8 cellular contexts compared by ENCODE assay signal in the genomic region with DNA sequence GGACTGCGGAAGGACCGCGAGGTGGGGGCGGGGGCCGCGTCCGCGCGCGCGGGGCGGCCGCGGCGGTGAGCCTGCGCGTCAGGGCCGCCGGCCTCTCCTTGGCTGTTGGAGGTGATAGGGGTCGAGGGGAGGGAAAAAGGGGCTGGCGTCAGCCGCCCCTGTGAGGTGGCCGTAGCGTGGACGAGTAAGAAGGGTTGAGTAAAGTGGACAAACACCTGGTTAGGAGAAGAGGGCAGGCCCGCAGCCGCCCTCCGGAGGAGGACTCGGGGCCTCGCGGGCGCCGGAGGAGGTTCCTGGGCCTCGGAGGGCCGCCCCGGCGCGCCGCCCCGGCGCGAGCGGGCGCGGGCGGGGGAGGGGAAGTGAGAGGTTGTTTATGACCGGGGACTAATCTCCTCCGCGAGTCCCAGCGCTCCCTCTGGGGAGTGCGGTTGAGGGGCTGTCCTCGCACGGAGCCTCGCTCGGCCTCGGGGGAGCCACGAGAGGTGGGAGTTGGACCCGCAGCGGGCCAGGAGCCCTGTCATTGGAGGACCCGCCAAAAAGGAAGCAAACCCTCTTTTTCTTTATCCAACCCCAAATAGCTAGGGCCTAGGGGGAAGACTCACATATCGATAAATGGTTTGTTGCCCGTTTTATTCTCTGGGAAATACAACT. TPM values are rescaled to one million over a fixed set of nuclear protein-coding genes. Genes with fewer than 3 reads are reported as not detected.
DNase-seq lines count a peak whose midpoint lies in the region; ATAC-seq, FAIRE-seq and TF ChIP-seq lines count a peak whose summit lies in the region.

No MANE protein-coding gene starts in this region.

- no TSS peak for BruUV-seq in Panc1 (replicated peaks; lab: Mats Ljungman, UMichigan)

- peak; percentile 45 to 50 for ATAC-seq in CD4-positive, CD25-positive, alpha-beta regulatory T cell (ENCODE audit: low read depth in 2 of 2)
- ATAC-seq in GM19351 (IDR thresholded peaks at IDR 0.05; ENCODE audit: unreplicated experiment) (peak; percentile 43), HG03457 (IDR thresholded peaks at IDR 0.05; ENCODE audit: unreplicated experiment) (peak; percentile 31), Panc1 (peak; percentile 83), pancreas (peak; percentile 53 to 68 (median 62))

- H3K27ac ChIP-seq in CD4-positive, CD25-positive, alpha-beta regulatory T cell (ENCODE audit: insufficient read depth, low read length, poor library complexity, severe bottlenecking) = peak overlapping the region; percentile 97
- H3K27ac ChIP-seq in Panc1 (ENCODE audit: low read length) (peak overlapping the region; percentile 95), pancreas (peak overlapping the region; percentile 82 to 99 (median 98)), thyroid gland (peak overlapping the region; percentile 90 to 98 (median 97))

- TF ChIP-seq CTCF in Panc1 (IDR thresholded peaks at IDR 0.05) (no peak), pancreas (IDR thresholded peaks at IDR 0.05) (no peak), thyroid gland (IDR thresholded peaks at IDR 0.05) (no peak)

- peak overlapping the region; percentile 89 to 99 (median 96) for H3K4me3 Mint-ChIP-seq in CD4-positive, CD25-positive, alpha-beta regulatory T cell

- intact Hi-C loops in Panc1 (cut with micrococcal nuclease; ENCODE audit: unreplicated experiment) = no loop called here
- intact Hi-C loops in pancreas (cut with DNase I) = loop anchor here in 2 of 3 donors (5.0 to 10.0 kb wide), 3 partner anchors 129 to 281 kb away; a partner anchor contains a TSS
- intact Hi-C loops in thyroid gland (cut with DNase I) = loop anchor here (5.0 kb wide), 1 partner anchor 354 kb away; no protein-coding TSS in a partner anchor

- 0 to 1% methylated on average over 37 to 62 of the region's 62 CpGs for WGBS in pancreas, 2 donors
- 2% methylated on average over 11 to 24 of the region's 62 CpGs for WGBS in thyroid gland, 2 donors

- peaks cover 0 to 1% (median 0%) of the 10 kb centered on the region in 7 donors for H3K9me3 Mint-ChIP-seq in CD4-positive, CD25-positive, alpha-beta regulatory T cell

- H3K4me1 Mint-ChIP-seq in CD4-positive, CD25-positive, alpha-beta regulatory T cell = peaks cover 28 to 68% (median 44%) of the 10 kb centered on the region in 4 donors

- H3K4me3 ChIP-seq in CD4-positive, CD25-positive, alpha-beta regulatory T cell (ENCODE audit: low read depth, low read length) = peak overlapping the region; percentile 98
- H3K4me3 ChIP-seq in Panc1 (ENCODE audit: low read depth in 2 of 2, low read length in 2 of 2) (peak overlapping the region; percentile 56 to 77), pancreas (peak overlapping the region; percentile 46 to 71 (median 60)), thyroid gland (replicated peaks in 1 of 3) (peak overlapping the region; percentile 56 to 64 (median 63))

- CTCF ChIA-PET in Panc1 (lab: Charles Lee) = interaction anchor here (0.6 to 0.7 kb wide), 2 partner anchors 160 to 314 kb away, joined by 4 read pairs; no protein-coding TSS in a partner anchor

- in situ Hi-C loops in Panc1 (cut with HindIII; ENCODE audit: low pct_unique_long_range_greater_than_20kb, low sequenced_read_pairs) = no loop called here

- H3K27me3 ChIP-seq in CD4-positive, CD25-positive, alpha-beta regulatory T cell (ENCODE audit: control insufficient read depth, insufficient read depth, low read length) = no peaks in the 10 kb centered on the region
- H3K27me3 ChIP-seq in Panc1 (ENCODE audit: control insufficient read depth, insufficient read depth, low read length) = no peaks in the 10 kb centered on the region
- no peaks in the 10 kb centered on the region for H3K27me3 ChIP-seq in pancreas
- no peaks in the 10 kb centered on the region for H3K27me3 ChIP-seq in thyroid gland

- FAIRE-seq in pancreas (lab: Jason Lieb, UNC) = no peak

- peak overlapping the region; percentile 92 to 98 (median 97) for H3K27ac Mint-ChIP-seq in CD4-positive, CD25-positive, alpha-beta regulatory T cell

- peak; percentile 76 to 86 (median 82) for DNase-seq in CD4-positive, CD25-positive, alpha-beta regulatory T cell
- DNase-seq in Panc1 (ENCODE audit: low read depth, low spot score) (no peak), germinal center (ENCODE audit: low spot score) (peak; percentile 84), pancreas (peak in 3 of 6 donors; percentile 86 to 91 (median 91)), thyroid gland (peak in 1 of 2 donors; percentile 77)
- peak; percentile 93 for DNase-seq in activated effector memory CD4-positive, alpha-beta T cell treated with anti-CD3 and anti-CD28 coated beads, Interleukin-2, amount 50 U/mL, for 16 hours

- POLR2A ChIA-PET in Panc1 (lab: Charles Lee) = interaction anchor here (0.6 to 1.0 kb wide), 6 partner anchors 11 to 1309 kb away, joined by 3 to 5 read pairs (median 3); no protein-coding TSS in a partner anchor

- H3K9me3 ChIP-seq in CD4-positive, CD25-positive, alpha-beta regulatory T cell (ENCODE audit: control insufficient read depth in 2 of 2, low read length in 2 of 2) = no peaks in the 10 kb centered on the region
- H3K9me3 ChIP-seq in Panc1 (ENCODE audit: control insufficient read depth, insufficient read depth, low read depth, low read length) = no peaks in the 10 kb centered on the region
- no peaks in the 10 kb centered on the region for H3K9me3 ChIP-seq in pancreas
- H3K9me3 ChIP-seq in thyroid gland = no peaks in the 10 kb centered on the region

- H3K27me3 Mint-ChIP-seq in CD4-positive, CD25-positive, alpha-beta regulatory T cell = peaks cover 6% of the 10 kb centered on the region

- peaks cover 17% of the 10 kb centered on the region for H3K36me3 Mint-ChIP-seq in CD4-positive, CD25-positive, alpha-beta regulatory T cell

- H3K36me3 ChIP-seq in CD4-positive, CD25-positive, alpha-beta regulatory T cell (ENCODE audit: control insufficient read depth, insufficient read depth, low read length) = peaks cover 21% of the 10 kb centered on the region
- peaks cover 28% of the 10 kb centered on the region for H3K36me3 ChIP-seq in Panc1 (ENCODE audit: control insufficient read depth, insufficient read depth, low read length)
- peaks cover 0 to 16% (median 5%) of the 10 kb centered on the region in 3 donors for H3K36me3 ChIP-seq in pancreas
- H3K36me3 ChIP-seq in thyroid gland = peaks cover 0 to 6% of the 10 kb centered on the region in 2 donors

- H3K4me1 ChIP-seq in CD4-positive, CD25-positive, alpha-beta regulatory T cell (ENCODE audit: control insufficient read depth, insufficient read depth, low read length, poor library complexity, severe bottlenecking) = peaks cover 50% of the 10 kb centered on the region
- H3K4me1 ChIP-seq in Panc1 (ENCODE audit: control insufficient read depth, insufficient read depth, low read length) = peaks cover 4% of the 10 kb centered on the region; the same call in 1 of the 2 replicates
- H3K4me1 ChIP-seq in pancreas = peaks cover 11 to 31% (median 22%) of the 10 kb centered on the region in 3 donors
- H3K4me1 ChIP-seq in thyroid gland = peaks cover 6 to 11% of the 10 kb centered on the region in 2 donors

- TF ChIP-seq POLR2A in thyroid gland (IDR thresholded peaks at IDR 0.05) = peak; percentile 58 to 88

RNA-seq across cellular contexts. Expression of a gene that starts 0.6 kb away (rescaled TPM):
- 62.0 TPM for total RNA-seq in CD4-positive, CD25-positive, alpha-beta regulatory T cell
- polyA plus RNA-seq in CD4-positive, CD25-positive, alpha-beta regulatory T cell = 10 to 100 TPM; 19.3 to 24.9 (median 20.9) TPM
- total RNA-seq in Panc1 (2021; ENCODE audit: unreplicated experiment) (33.2 TPM), pancreas (10 to 100 TPM; 23.7 to 44.8 (median 29.7) TPM), thyroid gland (10 to 100 TPM; 42.1 to 53.7 (median 45.4) TPM)
- 11.7 TPM for polyA plus RNA-seq in Panc1 (2012; ENCODE audit: insufficient read length)
- polyA plus RNA-seq in pancreas = 10 to 100 TPM; 10.9 to 11.4 TPM

Comparison
In these comparisons a context has a peak if more than half of its experiments do, and no peak if none do; other contexts are left out.
1. ATAC-seq: peak in every context shown above with its lines; median percentile 83 in Panc1; 62 in pancreas; 48 in CD4-positive, CD25-positive, alpha-beta regulatory T cell; 43 in GM19351; 31 in HG03457.